In genomic region chr2:168116448-168116847, GRCh38 we compare ENCODE assay signal across 17 cellular contexts.
A peak's percentile ranks its signal among the peaks of the same experiment; 100 is the strongest.
DNase-seq lines count a peak whose midpoint lies in the region; ATAC-seq, FAIRE-seq and TF ChIP-seq lines count a peak whose summit lies in the region.
"Had no signal": no experiment of that assay in that cellular context is flagged by ENCODE, and none has a peak within 500 bp of the region (broad histone marks: within the 10 kb centered on the region; RNA-seq: fewer than 3 reads in every experiment).

No MANE protein-coding gene starts in this region.

- no peaks in the 10 kb centered on the region for H3K36me3 Mint-ChIP-seq in glutamatergic neuron (ENCODE audit: unreplicated experiment)
- H3K36me3 Mint-ChIP-seq in naive thymus-derived CD8-positive, alpha-beta T cell: peaks cover 0 to 34% (median 24%) of the 10 kb centered on the region in 3 donors
- peaks cover 8% of the 10 kb centered on the region for H3K36me3 Mint-ChIP-seq in activated T-helper 1 cell treated with anti-CD3 and anti-CD28 coated beads, Interleukin-12 subunit alpha, Interleukin-12 subunit beta, Interleukin-2, Interleukin-4 antibody, amounts not matched to agents 30 ng/mL and 10 ng/mL and 1 ng/mL, durations not matched to agents 14 hours and 24 hours and 36 hours (ENCODE audit: low read depth)

- H3K36me3 ChIP-seq in HCT116 (ENCODE audit: control insufficient read depth in 1 of 2, insufficient read depth in 2 of 2, low read length in 2 of 2) (peaks cover 0 to 34% of the 10 kb centered on the region in 2 experiments; a peak in 2 of 4 replicates), adipocyte (ENCODE audit: control insufficient read depth, insufficient read depth, low read length, severe bottlenecking) (peaks cover 22% of the 10 kb centered on the region)
- H3K36me3 ChIP-seq: sigmoid colon had no signal

- DNase-seq in AG09309 (ENCODE audit: low read depth) (no peak), HCT116 (ENCODE audit: low read depth, low spot score) (no peak), adipocyte (ENCODE audit: low read depth) (peak; percentile 30), glutamatergic neuron (peak; percentile 40), HEK293T (ENCODE audit: extremely low spot score) (no peak), HTR-8/SVneo (ENCODE audit: insufficient read length, low spot score) (no peak)
- no peak for DNase-seq in naive thymus-derived CD8-positive, alpha-beta T cell
- no peak for DNase-seq in activated T-helper 1 cell treated with anti-CD3 and anti-CD28 coated beads, Interleukin-12 subunit alpha, Interleukin-12 subunit beta, Interleukin-2, Interleukin-4 antibody, amounts not matched to agents 30 ng/mL and 10 ng/mL and 1 ng/mL, durations not matched to agents 14 hours and 24 hours and 36 hours (ENCODE audit: low spot score)
- DNase-seq: foreskin melanocyte, GDM1, NCI-H510A treated with DMSO at 0.1 percent for 48 hours, sigmoid colon, stomach had no signal

- H3K27ac Mint-ChIP-seq in glutamatergic neuron (ENCODE audit: unreplicated experiment): no peak overlapping the region
- no peak overlapping the region for H3K27ac Mint-ChIP-seq in naive thymus-derived CD8-positive, alpha-beta T cell
- H3K27ac Mint-ChIP-seq in activated T-helper 1 cell treated with anti-CD3 and anti-CD28 coated beads, Interleukin-12 subunit alpha, Interleukin-12 subunit beta, Interleukin-2, Interleukin-4 antibody, amounts not matched to agents 30 ng/mL and 10 ng/mL and 1 ng/mL, durations not matched to agents 14 hours and 24 hours and 36 hours: no peak overlapping the region
- H3K27ac Mint-ChIP-seq: activated naive CD4-positive, alpha-beta T cell treated with anti-CD3 and anti-CD28 coated beads, Interleukin-2, amount 50 U/mL, for 72 hours; natural killer cell treated with Interleukin-12 subunit alpha and Interleukin-12 subunit beta and Interleukin-15 and Interleukin-18, amount 100 ng/mL, for 72 hours had no signal

- H3K27me3 Mint-ChIP-seq in glutamatergic neuron (ENCODE audit: unreplicated experiment): no peaks in the 10 kb centered on the region
- H3K27me3 Mint-ChIP-seq in naive thymus-derived CD8-positive, alpha-beta T cell: no peaks in the 10 kb centered on the region
- no peaks in the 10 kb centered on the region for H3K27me3 Mint-ChIP-seq in activated T-helper 1 cell treated with anti-CD3 and anti-CD28 coated beads, Interleukin-12 subunit alpha, Interleukin-12 subunit beta, Interleukin-2, Interleukin-4 antibody, amounts not matched to agents 30 ng/mL and 10 ng/mL and 1 ng/mL, durations not matched to agents 14 hours and 24 hours and 36 hours (ENCODE audit: insufficient read depth)
- H3K27me3 Mint-ChIP-seq: natural killer cell treated with Interleukin-12 subunit alpha and Interleukin-12 subunit beta and Interleukin-15 and Interleukin-18, amount 100 ng/mL, for 72 hours had no signal

- no peak for TF ChIP-seq RAD21 in HCT116 (IDR thresholded peaks at IDR 0.05; ENCODE audit: low read depth)

- H3K4me3 Mint-ChIP-seq in glutamatergic neuron (ENCODE audit: unreplicated experiment): no peak overlapping the region
- no peak overlapping the region for H3K4me3 Mint-ChIP-seq in naive thymus-derived CD8-positive, alpha-beta T cell
- no peak overlapping the region for H3K4me3 Mint-ChIP-seq in activated T-helper 1 cell treated with anti-CD3 and anti-CD28 coated beads, Interleukin-12 subunit alpha, Interleukin-12 subunit beta, Interleukin-2, Interleukin-4 antibody, amounts not matched to agents 30 ng/mL and 10 ng/mL and 1 ng/mL, durations not matched to agents 14 hours and 24 hours and 36 hours
- H3K4me3 Mint-ChIP-seq: natural killer cell treated with Interleukin-12 subunit alpha and Interleukin-12 subunit beta and Interleukin-15 and Interleukin-18, amount 100 ng/mL, for 72 hours had no signal

- H3K9ac ChIP-seq in HCT116 (ENCODE audit: low read length) (no peak overlapping the region), adipocyte (ENCODE audit: low read length) (no peak overlapping the region)
- H3K9ac ChIP-seq: BLaER1 had no signal

- H3K27me3 ChIP-seq in HCT116 (ENCODE audit: insufficient read depth, low read length) (no peaks in the 10 kb centered on the region), adipocyte (replicated peaks; ENCODE audit: control insufficient read depth, insufficient read depth, low read length) (no peaks in the 10 kb centered on the region)
- H3K27me3 ChIP-seq: BLaER1, sigmoid colon, stomach had no signal

- no peak overlapping the region for H2AFZ ChIP-seq in HCT116 (ENCODE audit: low read depth, low read length, poor library complexity, severe bottlenecking)

- H3K4me2 ChIP-seq in HCT116 (ENCODE audit: low read length): no peak overlapping the region
- H3K4me2 ChIP-seq: BLaER1 had no signal

- H3K4me1 Mint-ChIP-seq in glutamatergic neuron (ENCODE audit: low read depth, unreplicated experiment): no peaks in the 10 kb centered on the region
- peaks cover 0 to 4% (median 0%) of the 10 kb centered on the region in 4 donors for H3K4me1 Mint-ChIP-seq in naive thymus-derived CD8-positive, alpha-beta T cell
- H3K4me1 Mint-ChIP-seq in activated T-helper 1 cell treated with anti-CD3 and anti-CD28 coated beads, Interleukin-12 subunit alpha, Interleukin-12 subunit beta, Interleukin-2, Interleukin-4 antibody, amounts not matched to agents 30 ng/mL and 10 ng/mL and 1 ng/mL, durations not matched to agents 14 hours and 24 hours and 36 hours (ENCODE audit: low read depth): no peaks in the 10 kb centered on the region

- intact Hi-C loops in HCT116 (cut with micrococcal nuclease): loop anchor here (10.0 kb wide), 2 partner anchors 252 to 852 kb away; no protein-coding TSS in a partner anchor
- intact Hi-C loops in activated T-helper 1 cell treated with anti-CD3 and anti-CD28 coated beads, Interleukin-12 subunit alpha, Interleukin-12 subunit beta, Interleukin-2, Interleukin-4 antibody, amounts not matched to agents 30 ng/mL and 10 ng/mL and 1 ng/mL, durations not matched to agents 14 hours and 24 hours and 36 hours (cut with micrococcal nuclease): loop anchor here (5.0 to 10.0 kb wide), 3 partner anchors 342 to 784 kb away; no protein-coding TSS in a partner anchor

- H3K79me2 ChIP-seq in HCT116 (ENCODE audit: insufficient read depth, low read length): peaks cover 52% of the 10 kb centered on the region; the same call in 1 of the 2 replicates

- no peak for FAIRE-seq in HTR-8/SVneo (lab: Jason Lieb, UNC)
- FAIRE-seq: colon had no signal

- BruUV-seq in HCT116 (replicated peaks; lab: Mats Ljungman, UMichigan): no TSS peak

- RAD21 ChIA-PET in HCT116 (lab: Charles Lee; ENCODE audit: low non-redundant PET in 1 of 2, low total read pairs in 2 of 2, uncharacterized antibody in 2 of 2, unreplicated experiment in 2 of 2): no interaction called here

- H3K4me1 ChIP-seq in HCT116 (ENCODE audit: control insufficient read depth in 1 of 2, insufficient read depth in 2 of 2, low read length in 2 of 2): no peaks in the 10 kb centered on the region
- peaks cover 19% of the 10 kb centered on the region for H3K4me1 ChIP-seq in adipocyte (ENCODE audit: control insufficient read depth, insufficient read depth, low read length)

- H3K9me3 Mint-ChIP-seq in glutamatergic neuron (ENCODE audit: unreplicated experiment): no peaks in the 10 kb centered on the region
- no peaks in the 10 kb centered on the region for H3K9me3 Mint-ChIP-seq in naive thymus-derived CD8-positive, alpha-beta T cell
- H3K9me3 Mint-ChIP-seq in activated T-helper 1 cell treated with anti-CD3 and anti-CD28 coated beads, Interleukin-12 subunit alpha, Interleukin-12 subunit beta, Interleukin-2, Interleukin-4 antibody, amounts not matched to agents 30 ng/mL and 10 ng/mL and 1 ng/mL, durations not matched to agents 14 hours and 24 hours and 36 hours: no peaks in the 10 kb centered on the region
- H3K9me3 Mint-ChIP-seq: activated naive CD4-positive, alpha-beta T cell treated with anti-CD3 and anti-CD28 coated beads, Interleukin-2, amount 50 U/mL, for 72 hours; natural killer cell treated with Interleukin-12 subunit alpha and Interleukin-12 subunit beta and Interleukin-15 and Interleukin-18, amount 100 ng/mL, for 72 hours had no signal

- POLR2A ChIA-PET in HCT116 (lab: Charles Lee) (no interaction called here), HEK293T (lab: Yijun Ruan, JAX) (no interaction called here)
- POLR2A ChIA-PET in naive thymus-derived CD8-positive, alpha-beta T cell (lab: Charles Lee): interaction anchor here (0.7 kb wide), 1 partner anchor 194 kb away, joined by 3 read pairs; no protein-coding TSS in a partner anchor

- ATAC-seq in HCT116: no peak
- ATAC-seq in naive thymus-derived CD8-positive, alpha-beta T cell: no peak
- ATAC-seq: activated naive CD4-positive, alpha-beta T cell treated with anti-CD3 and anti-CD28 coated beads, Interleukin-2, amount 50 U/mL, for 72 hours; natural killer cell treated with Interleukin-12 subunit alpha and Interleukin-12 subunit beta and Interleukin-15 and Interleukin-18, amount 100 ng/mL, for 72 hours had no signal

- TF ChIP-seq CTCF in AG09309 (IDR thresholded peaks at IDR 0.05; ENCODE audit: control insufficient read depth, insufficient read depth, low read depth, low read length, missing control alignments): peak; percentile 10
- peak in 2 of 3 experiments; percentile 14 to 25; a peak in 2 of 6 replicates for TF ChIP-seq CTCF in HCT116 (IDR thresholded peaks at IDR 0.05 in 2 of 3, conservative IDR thresholded peaks at IDR 0.05 in 1 of 3; ENCODE audit: borderline replicate concordance in 1 of 3, insufficient read depth in 1 of 3, low read depth in 2 of 3, low read length in 2 of 3)
- TF ChIP-seq CTCF in glutamatergic neuron (IDR thresholded peaks at IDR 0.05; ENCODE audit: partially characterized antibody, unreplicated experiment): peak; percentile 40

- H3K9me3 ChIP-seq in HCT116 (ENCODE audit: control insufficient read depth in 1 of 2, insufficient read depth in 1 of 2, low read depth in 1 of 2, low read length in 2 of 2) (no peaks in the 10 kb centered on the region), adipocyte (ENCODE audit: control insufficient read depth, low read length) (no peaks in the 10 kb centered on the region)
- H3K9me3 ChIP-seq: sigmoid colon, stomach had no signal

- CTCF ChIA-PET in HCT116 (lab: Charles Lee) (interaction anchor here (0.7 kb wide), 1 partner anchor 775 kb away, joined by 3 read pairs; no protein-coding TSS in a partner anchor), HEK293T (lab: Yijun Ruan, JAX) (interaction anchor here (1.9 kb wide), 1 partner anchor 852 kb away, joined by 5 read pairs; no protein-coding TSS in a partner anchor)

- H3K9me2 ChIP-seq in HCT116 (ENCODE audit: insufficient read depth): no peaks in the 10 kb centered on the region

- H3K4me3 ChIP-seq in AG09309 (ENCODE audit: control insufficient read depth, low read depth, low read length) (no peak overlapping the region), HCT116 (replicated peaks in 1 of 2; ENCODE audit: low read depth in 1 of 2, low read length in 2 of 2) (no peak overlapping the region), adipocyte (ENCODE audit: low read length) (no peak overlapping the region)
- H3K4me3 ChIP-seq: BLaER1, sigmoid colon, stomach had no signal

- TF ChIP-seq POLR2A in HCT116 (IDR thresholded peaks at IDR 0.05; ENCODE audit: borderline replicate concordance, extremely low read depth, insufficient read depth, insufficient read length): no peak

- H4K20me1 ChIP-seq in HCT116 (ENCODE audit: insufficient read depth): peaks cover 4% of the 10 kb centered on the region
- H4K20me1 ChIP-seq: BLaER1 had no signal

- H3K27ac ChIP-seq in HCT116 (ENCODE audit: low read depth, low read length): no peak overlapping the region
- H3K27ac ChIP-seq: BLaER1, sigmoid colon, stomach had no signal

TF ChIP-seq in HEK293T, 16 proteins besides CTCF, POLR2A, EP300 and RAD21 (continues in another document):
- TF ChIP-seq NFRKB (IDR thresholded peaks at IDR 0.05): no peak

Comparison
In these comparisons a context has a peak if more than half of its experiments do, and no peak if none do; other contexts are left out.
1. DNase-seq: peak in adipocyte (single experiment) and glutamatergic neuron (single experiment); none in AG09309 (single experiment), HCT116 (single experiment), naive thymus-derived CD8-positive, alpha-beta T cell (0 of 10), activated T-helper 1 cell treated with anti-CD3 and anti-CD28 coated beads, Interleukin-12 subunit alpha, Interleukin-12 subunit beta, Interleukin-2, Interleukin-4 antibody, amounts not matched to agents 30 ng/mL and 10 ng/mL and 1 ng/mL, durations not matched to agents 14 hours and 24 hours and 36 hours (single experiment), HEK293T (single experiment) and HTR-8/SVneo (single experiment).
2. Peak in every context shown above with its lines, with median percentiles within 50 percentile points of each other: CTCF ChIP-seq.